12 cellular contexts compared by ENCODE assay signal in the genomic region with DNA sequence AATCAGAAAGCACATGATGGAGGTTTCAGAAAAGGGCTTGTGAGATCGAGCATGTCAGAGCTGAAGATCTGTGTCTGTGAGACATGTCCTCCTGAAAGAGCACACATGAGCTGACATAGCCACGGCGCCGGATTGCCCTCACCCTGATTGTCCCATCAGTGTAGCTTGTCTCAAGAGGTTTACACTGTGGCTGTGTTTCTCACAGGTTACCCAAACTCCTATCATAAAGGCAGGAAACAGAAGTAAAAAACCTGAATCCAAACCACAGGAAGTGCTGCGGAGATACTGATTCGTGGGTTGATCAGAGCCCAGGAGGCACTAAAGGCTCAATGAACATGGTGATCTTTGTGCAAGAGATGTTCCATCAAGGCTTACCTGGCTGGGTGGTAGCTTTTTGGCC. TPM values are rescaled to one million over a fixed set of nuclear protein-coding genes. Genes with fewer than 3 reads are reported as not detected.
DNase-seq lines count a peak whose midpoint lies in the region; ATAC-seq, FAIRE-seq and TF ChIP-seq lines count a peak whose summit lies in the region.
"Had no signal": no experiment of that assay in that cellular context is flagged by ENCODE, and none has a peak within 500 bp of the region (broad histone marks: within the 10 kb centered on the region; RNA-seq: fewer than 3 reads in every experiment).

No MANE protein-coding gene starts in this region.

- peak; percentile 25 for ATAC-seq in DND-41 (ENCODE audit: insufficient read depth, low read depth)
- ATAC-seq in T-cell (replicated peaks in 1 of 4), result peak; percentile 51 to 65 (median 52)
- ATAC-seq in activated naive CD4-positive, alpha-beta T cell treated with anti-CD3 and anti-CD28 coated beads, Interleukin-2, amount 50 U/mL, for 72 hours, result peak; percentile 13 to 47
- peak; percentile 51 to 61 for ATAC-seq in naive thymus-derived CD8-positive, alpha-beta T cell
- ATAC-seq: GM23338 had no signal

- H3K9me3 Mint-ChIP-seq in T-cell, result no peaks in the 10 kb centered on the region
- H3K9me3 Mint-ChIP-seq in activated naive CD4-positive, alpha-beta T cell treated with anti-CD3 and anti-CD28 coated beads, Interleukin-2, amount 50 U/mL, for 72 hours, result no peaks in the 10 kb centered on the region
- H3K9me3 Mint-ChIP-seq in naive thymus-derived CD8-positive, alpha-beta T cell, result no peaks in the 10 kb centered on the region
- H3K9me3 Mint-ChIP-seq in chondrocyte (ENCODE audit: low read depth), result no peaks in the 10 kb centered on the region
- H3K9me3 Mint-ChIP-seq: GM23338 had no signal

- DNase-seq in DND-41, result peak; percentile 43
- peak in 30 of 34 experiments; percentile 28 to 58 (median 41) for DNase-seq in T-cell
- DNase-seq in activated naive CD4-positive, alpha-beta T cell treated with anti-CD3 and anti-CD28 coated beads, Interleukin-2, amount 50 U/mL, for 72 hours (ENCODE audit: low spot score in 2 of 2), result no peak
- peak in 9 of 10 donors; percentile 28 to 85 (median 64) for DNase-seq in naive thymus-derived CD8-positive, alpha-beta T cell
- no peak for DNase-seq in GM12892 (ENCODE audit: insufficient read length)
- DNase-seq in erythroblast (lab: John Stamatoyannopoulos, UW), result no peak
- no peak for DNase-seq in chondrocyte (ENCODE audit: low spot score)
- DNase-seq: NCI-H1105 treated with DMSO at 0.1 percent for 48 hours, NCI-H510A treated with DMSO at 0.1 percent for 48 hours had no signal

- H3K27ac ChIP-seq in DND-41 (ENCODE audit: low read length), result peak overlapping the region; percentile 97

- FAIRE-seq in GM12892 (lab: Jason Lieb, UNC), result no peak
- FAIRE-seq: colon, HTR-8/SVneo had no signal

- TF ChIP-seq POLR2A in GM12892 (IDR thresholded peaks at IDR 0.05; ENCODE audit: low read depth, low read length) (no peak), erythroblast (IDR thresholded peaks at IDR 0.05; ENCODE audit: low read length) (no peak)

- POLR2A ChIA-PET in T-cell (lab: Charles Lee), result interaction anchor here (0.7 to 1.5 kb wide), 2 partner anchors 32 to 416 kb away, joined by 3 to 6 read pairs; a partner anchor contains a TSS
- POLR2A ChIA-PET in naive thymus-derived CD8-positive, alpha-beta T cell (lab: Charles Lee), result interaction anchor here (1.0 to 13.7 kb wide), 9 partner anchors 9 to 875 kb away, joined by 3 to 241 read pairs (median 13); a partner anchor contains a TSS

- H3K79me2 ChIP-seq in DND-41 (ENCODE audit: insufficient read depth, low read length), result peaks cover 21% of the 10 kb centered on the region

- no peak overlapping the region for H2AFZ ChIP-seq in DND-41 (ENCODE audit: low read depth, low read length)
- H2AFZ ChIP-seq: GM23338 had no signal

- peaks cover 27% of the 10 kb centered on the region for H3K36me3 ChIP-seq in DND-41 (ENCODE audit: insufficient read depth, low read length)

- CTCF ChIA-PET in T-cell (lab: Charles Lee), result interaction anchor here in 1 of 2 donors (0.6 to 1.5 kb wide), 4 partner anchors 14 to 32 kb away, joined by 3 to 7 read pairs (median 4); a partner anchor contains a TSS

- no peak for TF ChIP-seq CTCF in DND-41 (IDR thresholded peaks at IDR 0.05; ENCODE audit: borderline replicate concordance, extremely low read depth, low read length, poor library complexity, severe bottlenecking)
- no peak for TF ChIP-seq CTCF in chondrocyte (IDR thresholded peaks at IDR 0.05)

- no peaks in the 10 kb centered on the region for H3K27me3 Mint-ChIP-seq in T-cell
- no peaks in the 10 kb centered on the region for H3K27me3 Mint-ChIP-seq in naive thymus-derived CD8-positive, alpha-beta T cell
- H3K27me3 Mint-ChIP-seq in chondrocyte (ENCODE audit: low read depth), result no peaks in the 10 kb centered on the region

- no peaks in the 10 kb centered on the region for H4K20me1 ChIP-seq in DND-41 (ENCODE audit: insufficient read depth, low read length)

- no peaks in the 10 kb centered on the region for H3K9me3 ChIP-seq in DND-41 (ENCODE audit: insufficient read depth, low read length, severe bottlenecking)

- H3K27ac Mint-ChIP-seq in T-cell (peak overlapping the region; percentile 99), chondrocyte (ENCODE audit: unreplicated experiment) (no peak overlapping the region)
- H3K27ac Mint-ChIP-seq in activated naive CD4-positive, alpha-beta T cell treated with anti-CD3 and anti-CD28 coated beads, Interleukin-2, amount 50 U/mL, for 72 hours, result peak overlapping the region; percentile 88 to 92
- H3K27ac Mint-ChIP-seq in naive thymus-derived CD8-positive, alpha-beta T cell, result peak overlapping the region; percentile 83 to 99 (median 98)
- H3K27ac Mint-ChIP-seq: GM23338 had no signal

- H3K36me3 Mint-ChIP-seq in T-cell (peaks cover 5% of the 10 kb centered on the region), chondrocyte (ENCODE audit: low read depth) (no peaks in the 10 kb centered on the region)
- peaks cover 0 to 19% of the 10 kb centered on the region in 2 donors for H3K36me3 Mint-ChIP-seq in activated naive CD4-positive, alpha-beta T cell treated with anti-CD3 and anti-CD28 coated beads, Interleukin-2, amount 50 U/mL, for 72 hours
- peaks cover 0 to 3% (median 0%) of the 10 kb centered on the region in 3 donors for H3K36me3 Mint-ChIP-seq in naive thymus-derived CD8-positive, alpha-beta T cell

- H3K4me1 Mint-ChIP-seq in T-cell, result peaks cover 87 to 89% (median 89%) of the 10 kb centered on the region in 3 donors
- H3K4me1 Mint-ChIP-seq in naive thymus-derived CD8-positive, alpha-beta T cell, result peaks cover 46 to 94% (median 88%) of the 10 kb centered on the region in 4 donors
- peaks cover 17% of the 10 kb centered on the region for H3K4me1 Mint-ChIP-seq in chondrocyte (ENCODE audit: low read depth)

- 0 out of 2 replicates have a peak overlapping the region, but pooled peaks have one; percentile 4 for H3K4me2 ChIP-seq in DND-41 (ENCODE audit: insufficient read depth, low read length)
- H3K4me2 ChIP-seq: GM23338 had no signal

- no peaks in the 10 kb centered on the region for H3K27me3 ChIP-seq in DND-41 (ENCODE audit: insufficient read depth, low read length, poor library complexity)

- H3K9ac ChIP-seq in DND-41 (ENCODE audit: low read depth, low read length), result no peak overlapping the region

- H3K4me3 Mint-ChIP-seq in T-cell (peak overlapping the region; percentile 65 to 86 (median 72)), chondrocyte (ENCODE audit: unreplicated experiment) (no peak overlapping the region)
- peak overlapping the region; percentile 65 to 96 (median 87) for H3K4me3 Mint-ChIP-seq in naive thymus-derived CD8-positive, alpha-beta T cell
- H3K4me3 Mint-ChIP-seq: GM23338 had no signal

- H3K4me3 ChIP-seq in DND-41 (ENCODE audit: low read depth in 1 of 2, low read length in 2 of 2), result no peak overlapping the region
- H3K4me3 ChIP-seq: GM23338 had no signal

- H3K4me1 ChIP-seq in DND-41 (ENCODE audit: insufficient read depth, low read length), result peaks cover 93% of the 10 kb centered on the region

RNA-seq across cellular contexts. Expression of a gene that starts 3.9 kb away (rescaled TPM):
- 10 to 100 TPM; 48.5 to 79.4 (median 63.9) TPM for total RNA-seq in T-cell
- total RNA-seq in activated naive CD4-positive, alpha-beta T cell treated with anti-CD3 and anti-CD28 coated beads, Interleukin-2, amount 50 U/mL, for 72 hours, result 10 to 100 TPM; 35.4 to 43.5 TPM
- 10 to 100 TPM; 81.7 to 90.5 TPM for total RNA-seq in naive thymus-derived CD8-positive, alpha-beta T cell
- polyA plus RNA-seq in naive thymus-derived CD8-positive, alpha-beta T cell, result 100 to 1,000 TPM; 209 to 253 (median 246) TPM
- 10.5 TPM for polyA plus RNA-seq in GM12892 (2012; ENCODE audit: missing spikeins)
- 23.1 to 28.5 TPM (median 24.8 TPM) in 3 replicates for total RNA-seq in chondrocyte

RNA-seq across cellular contexts. Expression of a gene that starts 31.7 kb away (rescaled TPM):
- 10 to 100 TPM; 49.3 to 72.0 (median 63.8) TPM for total RNA-seq in T-cell
- total RNA-seq in activated naive CD4-positive, alpha-beta T cell treated with anti-CD3 and anti-CD28 coated beads, Interleukin-2, amount 50 U/mL, for 72 hours, result 10 to 100 TPM; 18.9 to 23.0 TPM
- 10 to 100 TPM; 82.9 to 88.4 TPM for total RNA-seq in naive thymus-derived CD8-positive, alpha-beta T cell
- polyA plus RNA-seq in naive thymus-derived CD8-positive, alpha-beta T cell, result 10 to 100 TPM in 1 of 3 donors, 1 to 10 TPM in 2; 6.1 to 10.6 (median 9.6) TPM
- 4.6 TPM for polyA plus RNA-seq in GM12892 (2012; ENCODE audit: missing spikeins)
- total RNA-seq in chondrocyte, result 15.9 to 17.6 TPM (median 16.3 TPM) in 3 replicates

Comparison
In these comparisons a context has a peak if more than half of its experiments do, and no peak if none do; other contexts are left out.
1. DNase-seq: peak in DND-41 (single experiment), T-cell (30 of 34) and naive thymus-derived CD8-positive, alpha-beta T cell (9 of 10); none in activated naive CD4-positive, alpha-beta T cell treated with anti-CD3 and anti-CD28 coated beads, Interleukin-2, amount 50 U/mL, for 72 hours (0 of 2), GM12892 (single experiment), erythroblast (0 of 2) and chondrocyte (single experiment).
2. Peak in every context shown above with its lines, with median percentiles within 50 percentile points of each other: ATAC-seq.